In genomic region chr1:208513799-208514198, GRCh38 we compare ENCODE assay signal across 23 cellular contexts.
A peak's percentile ranks its signal among the peaks of the same experiment; 100 is the strongest.
DNase-seq lines count a peak whose midpoint lies in the region; ATAC-seq and TF ChIP-seq lines count a peak whose summit lies in the region.
"Had no signal": no experiment of that assay in that cellular context is flagged by ENCODE, and none has a peak within 500 bp of the region (broad histone marks: within the 10 kb centered on the region; RNA-seq: fewer than 3 reads in every experiment).

No MANE protein-coding gene starts in this region.

- H3K9me3 Mint-ChIP-seq in osteocyte (ENCODE audit: unreplicated experiment): no peaks in the 10 kb centered on the region

- H3K36me3 ChIP-seq in esophagus muscularis mucosa: no peaks in the 10 kb centered on the region
- H3K36me3 ChIP-seq: BE2C had no signal

- 85% methylated on average over 2 of the region's 2 CpGs for WGBS in esophagus muscularis mucosa

- H3K4me3 ChIP-seq in esophagus muscularis mucosa: no peak overlapping the region
- H3K4me3 ChIP-seq: GM23248 had no signal

- no peak overlapping the region for H3K27ac Mint-ChIP-seq in osteocyte (ENCODE audit: unreplicated experiment)
- H3K27ac Mint-ChIP-seq: H9, HFFc6 had no signal

- TF ChIP-seq EP300 in esophagus muscularis mucosa (IDR thresholded peaks at IDR 0.05): no peak

- TF ChIP-seq CTCF in esophagus muscularis mucosa (IDR thresholded peaks at IDR 0.05) (no peak), osteocyte (IDR thresholded peaks at IDR 0.05) (no peak)

- H3K4me1 Mint-ChIP-seq in osteocyte (ENCODE audit: unreplicated experiment): no peaks in the 10 kb centered on the region
- H3K4me1 Mint-ChIP-seq: H9 had no signal

- no peak for TF ChIP-seq POLR2A in esophagus muscularis mucosa (IDR thresholded peaks at IDR 0.05; ENCODE audit: low read depth)

- ATAC-seq in HG03460 (IDR thresholded peaks at IDR 0.05; ENCODE audit: unreplicated experiment): no peak
- ATAC-seq: SK-N-SH treated with all-trans-retinoic acid at 6 μM for 48 hours had no signal

- H3K4me3 Mint-ChIP-seq in osteocyte (ENCODE audit: unreplicated experiment): no peak overlapping the region
- H3K4me3 Mint-ChIP-seq: H9, HFFc6 had no signal

- no peaks in the 10 kb centered on the region for H3K27me3 ChIP-seq in esophagus muscularis mucosa
- H3K27me3 ChIP-seq: BE2C had no signal

- DNase-seq in AG08395 (ENCODE audit: low spot score) (peak; percentile 65), M059J (ENCODE audit: low read depth) (peak; percentile 49), esophagus muscularis mucosa (ENCODE audit: extremely low spot score) (peak; percentile 47), osteocyte (ENCODE audit: extremely low spot score, unreplicated experiment) (peak; percentile 11), NCI-H1417 treated with DMSO at 0.1 percent for 48 hours (lab: John Stamatoyannopoulos, UW) (no peak), G401 (ENCODE audit: low spot score) (no peak)
- DNase-seq: BE2C; COR-L47; DMS79; GM23248; H9; HFFc6; KBM-7; NCI-H1092 treated with DMSO at 0.1 percent for 48 hours; NCI-H2029; NCI-H2171; NCI-H345; NCI-H524; NCI-H774; NK-92 treated with Interleukin-12 subunit alpha and Interleukin-12 subunit beta, amount 100 ng/mL, for 24 hours had no signal

- in situ Hi-C loops in G401 (cut with HindIII; ENCODE audit: low sequenced_read_pairs): no loop called here

- no peak overlapping the region for H3K27ac ChIP-seq in esophagus muscularis mucosa (replicated peaks in 1 of 4)
- H3K27ac ChIP-seq: GM23248, HL-60 had no signal

- no peaks in the 10 kb centered on the region for H3K4me1 ChIP-seq in esophagus muscularis mucosa

- H3K27me3 Mint-ChIP-seq in osteocyte (ENCODE audit: unreplicated experiment): no peaks in the 10 kb centered on the region

- intact Hi-C loops in esophagus muscularis mucosa (cut with DNase I): no loop called here

- no peaks in the 10 kb centered on the region for H3K36me3 Mint-ChIP-seq in osteocyte (ENCODE audit: unreplicated experiment)

- H3K9me3 ChIP-seq in esophagus muscularis mucosa: peaks cover 0 to 6% (median 0%) of the 10 kb centered on the region in 4 donors
- H3K9me3 ChIP-seq: BE2C had no signal

Comparison
In these comparisons a context has a peak if more than half of its experiments do, and no peak if none do; other contexts are left out.
1. DNase-seq: peak in AG08395 (single experiment), M059J (single experiment), esophagus muscularis mucosa (single experiment) and osteocyte (single experiment); none in NCI-H1417 treated with DMSO at 0.1 percent for 48 hours (single experiment) and G401 (single experiment).